In the genomic region with DNA sequence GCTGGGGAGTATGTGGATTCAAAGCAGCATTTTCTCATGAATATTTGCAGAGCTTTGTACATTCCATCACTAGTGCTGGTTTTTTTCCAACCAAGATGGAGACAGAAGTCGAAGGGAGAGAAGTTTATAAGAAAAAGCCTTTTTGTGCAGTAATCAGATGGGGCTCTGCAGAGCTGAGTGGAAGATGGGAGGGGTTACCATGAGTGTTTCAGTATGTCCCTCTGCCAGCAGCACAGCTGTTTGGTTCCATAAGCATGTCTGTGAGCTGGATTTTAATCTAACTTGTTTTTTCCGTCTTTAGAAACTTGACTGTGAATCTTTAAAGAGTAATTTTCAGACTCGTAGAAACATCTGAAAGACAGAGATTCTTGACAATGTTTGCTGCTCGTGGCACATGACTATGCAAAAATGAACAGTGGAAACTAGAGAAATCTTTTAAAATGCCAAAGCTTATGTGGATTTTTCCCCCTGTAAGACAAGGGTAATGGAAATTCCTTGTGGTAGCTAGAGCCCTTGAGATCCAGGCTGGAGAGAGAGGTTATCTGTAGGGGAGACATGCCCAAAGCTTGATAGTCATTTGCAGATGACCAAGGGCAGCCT, we compare ENCODE assay signal across 15 cellular contexts. TPM values are rescaled to one million over a fixed set of nuclear protein-coding genes. Genes with fewer than 3 reads are reported as not detected.
DNase-seq lines count a peak whose midpoint lies in the region; ATAC-seq and TF ChIP-seq lines count a peak whose summit lies in the region.
"Had no signal": no experiment of that assay in that cellular context is flagged by ENCODE, and none has a peak within 500 bp of the region (broad histone marks: within the 10 kb centered on the region; RNA-seq: fewer than 3 reads in every experiment).

No MANE protein-coding gene starts in this region.

- no peak for ATAC-seq in activated CD8-positive, alpha-beta memory T cell treated with anti-CD3 and anti-CD28 coated beads, Interleukin-2, amount 10 ng/mL, durations not matched to agents 7 days and 5 days
- ATAC-seq in GM21447 (IDR thresholded peaks at IDR 0.05; ENCODE audit: unreplicated experiment): no peak

- H3K27me3 Mint-ChIP-seq in mesothelial cell of epicardium (ENCODE audit: low read depth) (peaks cover 2% of the 10 kb centered on the region), CD14-positive monocyte (ENCODE audit: low read depth in 3 of 3) (peaks cover 0 to 1% (median 0%) of the 10 kb centered on the region in 3 donors)
- H3K27me3 Mint-ChIP-seq in activated CD8-positive, alpha-beta memory T cell treated with anti-CD3 and anti-CD28 coated beads, Interleukin-2, amount 10 ng/mL, durations not matched to agents 7 days and 5 days: no peaks in the 10 kb centered on the region

- CTCF ChIA-PET in activated CD8-positive, alpha-beta memory T cell treated with anti-CD3 and anti-CD28 coated beads, Interleukin-2, amount 10 ng/mL, durations not matched to agents 7 days and 5 days (lab: Charles Lee): interaction anchor here (0.9 to 1.3 kb wide), 3 partner anchors 9 to 17 kb away, joined by 3 read pairs; no protein-coding TSS in a partner anchor

- no peak for TF ChIP-seq CTCF in mesothelial cell of epicardium (IDR thresholded peaks at IDR 0.05; ENCODE audit: unreplicated experiment)
- no peak for TF ChIP-seq CTCF in tibial nerve (IDR thresholded peaks at IDR 0.05)
- no peak for TF ChIP-seq CTCF in CD14-positive monocyte (IDR thresholded peaks at IDR 0.05)

- peak overlapping the region; percentile 64; the same call in 1 of the 2 replicates for H3K27ac ChIP-seq in SK-N-MC
- peak overlapping the region; percentile 13 to 93 (median 60) for H3K27ac ChIP-seq in tibial nerve
- H3K27ac ChIP-seq: VCaP had no signal

- H3K9ac ChIP-seq in SK-N-MC (ENCODE audit: insufficient read length): no peak overlapping the region

- no peak overlapping the region for H3K4me3 ChIP-seq in SK-N-MC
- H3K4me3 ChIP-seq in tibial nerve: no peak overlapping the region

- TF ChIP-seq EP300 in tibial nerve (IDR thresholded peaks at IDR 0.05): no peak

- H3K27me3 ChIP-seq in tibial nerve: no peaks in the 10 kb centered on the region

- intact Hi-C loops in CD14-positive monocyte (cut with micrococcal nuclease): no loop called here

- no peak for TF ChIP-seq POLR2A in tibial nerve (IDR thresholded peaks at IDR 0.05)

- peaks cover 5% of the 10 kb centered on the region for H3K4me1 Mint-ChIP-seq in mesothelial cell of epicardium
- no peaks in the 10 kb centered on the region for H3K4me1 Mint-ChIP-seq in activated CD8-positive, alpha-beta memory T cell treated with anti-CD3 and anti-CD28 coated beads, Interleukin-2, amount 10 ng/mL, durations not matched to agents 7 days and 5 days
- no peaks in the 10 kb centered on the region for H3K4me1 Mint-ChIP-seq in CD14-positive monocyte
- H3K4me1 Mint-ChIP-seq: immature natural killer cell had no signal

- H3K4me3 Mint-ChIP-seq in mesothelial cell of epicardium (no peak overlapping the region), CD14-positive monocyte (no peak overlapping the region)
- no peak overlapping the region for H3K4me3 Mint-ChIP-seq in activated CD8-positive, alpha-beta memory T cell treated with anti-CD3 and anti-CD28 coated beads, Interleukin-2, amount 10 ng/mL, durations not matched to agents 7 days and 5 days
- H3K4me3 Mint-ChIP-seq: immature natural killer cell had no signal

- H3K9me3 ChIP-seq in SK-N-MC (ENCODE audit: low read depth, low read length) (no peaks in the 10 kb centered on the region), tibial nerve (no peaks in the 10 kb centered on the region)

- 14 to 23% methylated on average over 4 of the region's 4 CpGs for WGBS in tibial nerve, 2 donors

- H3K9me3 Mint-ChIP-seq in mesothelial cell of epicardium (peaks cover 4% of the 10 kb centered on the region), CD14-positive monocyte (no peaks in the 10 kb centered on the region)
- H3K9me3 Mint-ChIP-seq in activated CD8-positive, alpha-beta memory T cell treated with anti-CD3 and anti-CD28 coated beads, Interleukin-2, amount 10 ng/mL, durations not matched to agents 7 days and 5 days (ENCODE audit: low read depth): no peaks in the 10 kb centered on the region
- H3K9me3 Mint-ChIP-seq: immature natural killer cell had no signal

- H3K36me3 ChIP-seq in SK-N-MC (ENCODE audit: insufficient read depth, low read length): no peaks in the 10 kb centered on the region
- H3K36me3 ChIP-seq in tibial nerve: no peaks in the 10 kb centered on the region

- no peak for DNase-seq in SK-N-MC (ENCODE audit: low read depth, low spot score)
- DNase-seq in fibroblast of peridontal ligament (ENCODE audit: extremely low read depth): peak; percentile 83
- no peak for DNase-seq in mesothelial cell of epicardium (ENCODE audit: low spot score in 2 of 2, unreplicated experiment in 2 of 2)
- DNase-seq in tibial nerve (ENCODE audit: low spot score in 2 of 2): no peak
- no peak for DNase-seq in activated CD8-positive, alpha-beta memory T cell treated with anti-CD3 and anti-CD28 coated beads, Interleukin-2, amount 10 ng/mL, durations not matched to agents 7 days and 5 days
- no peak for DNase-seq in CD14-positive monocyte (ENCODE audit: low spot score)
- no peak for DNase-seq in NCI-H1436 treated with DMSO at 0.1 percent for 48 hours (lab: John Stamatoyannopoulos, UW)
- DNase-seq: activated CD8-positive, alpha-beta memory T cell treated with anti-CD3 and anti-CD28 coated beads for 24 hours; activated gamma-delta T cell treated with Interleukin-2 at 50 U/mL for 16 hours; DMS153; immature natural killer cell; NCI-H1092; stimulated activated naive CD4-positive, alpha-beta T cell had no signal

- H3K36me3 Mint-ChIP-seq in mesothelial cell of epicardium (peaks cover 6% of the 10 kb centered on the region), CD14-positive monocyte (no peaks in the 10 kb centered on the region)
- H3K36me3 Mint-ChIP-seq in activated CD8-positive, alpha-beta memory T cell treated with anti-CD3 and anti-CD28 coated beads, Interleukin-2, amount 10 ng/mL, durations not matched to agents 7 days and 5 days: peaks cover 8% of the 10 kb centered on the region

- H3K27ac Mint-ChIP-seq in mesothelial cell of epicardium (peak overlapping the region; percentile 62), CD14-positive monocyte (no peak overlapping the region)
- no peak overlapping the region for H3K27ac Mint-ChIP-seq in activated CD8-positive, alpha-beta memory T cell treated with anti-CD3 and anti-CD28 coated beads, Interleukin-2, amount 10 ng/mL, durations not matched to agents 7 days and 5 days
- H3K27ac Mint-ChIP-seq: immature natural killer cell had no signal

- H3K4me1 ChIP-seq in tibial nerve: peaks cover 0 to 65% (median 34%) of the 10 kb centered on the region in 4 donors

RNA-seq across cellular contexts. Expression of a gene that starts 20.3 kb away (rescaled TPM):
- total RNA-seq in mesothelial cell of epicardium (7.3 to 10.0 TPM (median 8.0 TPM) in 3 replicates), tibial nerve (10 to 100 TPM; 66.6 to 95.1 (median 80.3) TPM)
- total RNA-seq in activated CD8-positive, alpha-beta memory T cell treated with anti-CD3 and anti-CD28 coated beads, Interleukin-2, amount 10 ng/mL, durations not matched to agents 7 days and 5 days: 10 to 100 TPM in 1 of 2 experiments, 1 to 10 TPM in 1; 9.6 to 20.8 TPM
- not detected for polyA plus RNA-seq in CD14-positive monocyte

RNA-seq across cellular contexts. Expression of a gene that starts 47.1 kb away (rescaled TPM):
- total RNA-seq in mesothelial cell of epicardium (14.9 to 17.6 TPM (median 15.3 TPM) in 3 replicates), tibial nerve (10 to 100 TPM; 17.1 to 29.1 (median 24.2) TPM)
- 10 to 100 TPM; 35.5 to 35.6 TPM for total RNA-seq in activated CD8-positive, alpha-beta memory T cell treated with anti-CD3 and anti-CD28 coated beads, Interleukin-2, amount 10 ng/mL, durations not matched to agents 7 days and 5 days
- polyA plus RNA-seq in CD14-positive monocyte: 10 to 100 TPM; 15.9 to 22.0 TPM

RNA-seq across cellular contexts. Expression of a gene that starts 47.1 kb away (rescaled TPM):
- total RNA-seq in mesothelial cell of epicardium (22.0 to 27.9 TPM (median 26.5 TPM) in 3 replicates), tibial nerve (10 to 100 TPM; 16.1 to 29.5 (median 21.6) TPM)
- total RNA-seq in activated CD8-positive, alpha-beta memory T cell treated with anti-CD3 and anti-CD28 coated beads, Interleukin-2, amount 10 ng/mL, durations not matched to agents 7 days and 5 days: 10 to 100 TPM; 22.9 to 25.2 TPM
- 10 to 100 TPM in 1 of 2 donors, 1 to 10 TPM in 1; 7.8 to 11.2 TPM for polyA plus RNA-seq in CD14-positive monocyte
